Comparison of ENCODE assay signal across 21 cellular contexts in the genomic region with DNA sequence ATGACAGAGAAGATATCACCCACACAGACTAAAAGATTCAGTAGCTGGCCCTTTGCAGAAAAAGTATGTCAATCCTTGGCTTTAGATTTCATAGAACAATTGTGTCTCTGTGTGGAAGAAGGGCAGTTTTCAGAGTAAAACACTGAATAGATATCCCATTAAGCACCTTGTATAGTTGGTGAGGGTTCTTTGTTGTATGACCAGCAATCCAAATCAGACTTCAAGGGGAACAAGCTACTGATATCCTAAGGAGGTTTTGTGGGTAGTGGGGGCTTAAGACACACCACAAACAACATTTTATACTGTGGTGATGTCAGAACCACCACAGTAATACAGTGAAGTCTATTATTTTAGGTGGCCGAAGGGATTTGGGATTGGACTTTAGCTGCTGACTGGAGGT.
A peak's percentile ranks its signal among the peaks of the same experiment; 100 is the strongest.
DNase-seq lines count a peak whose midpoint lies in the region; ATAC-seq, FAIRE-seq and TF ChIP-seq lines count a peak whose summit lies in the region.
"Had no signal": no experiment of that assay in that cellular context is flagged by ENCODE, and none has a peak within 500 bp of the region (broad histone marks: within the 10 kb centered on the region; RNA-seq: fewer than 3 reads in every experiment).

No MANE protein-coding gene starts in this region.

- H2AK5ac ChIP-seq in H1 (ENCODE audit: low read depth, low read length) = no peak overlapping the region

- no peak for TF ChIP-seq EP300 in H1 (IDR thresholded peaks at IDR 0.05; ENCODE audit: borderline replicate concordance in 1 of 2, low read depth in 2 of 2, low read length in 2 of 2)

- H3K4me3 Mint-ChIP-seq in neural progenitor cell = no peak overlapping the region
- H3K4me3 Mint-ChIP-seq in T-helper 2 cell treated with Interferon-gamma antibody and Interleukin-4, amounts not matched to agents 5 μg/mL and 100 μg/mL, for 36 hours = no peak overlapping the region
- H3K4me3 Mint-ChIP-seq: B cell; CD4-positive, alpha-beta T cell; CD8-positive, alpha-beta T cell had no signal

- no peak overlapping the region for H3K27ac ChIP-seq in H1 (ENCODE audit: low read depth, low read length)
- no peak overlapping the region for H3K27ac ChIP-seq in neural progenitor cell
- H3K27ac ChIP-seq: A549; BLaER1 treated with 17β-estradiol and CSF1 and Interleukin-3, amounts not matched to agents 10 nM and 100 nM; C4-2B had no signal

- no peak overlapping the region for H3K18ac ChIP-seq in H1 (ENCODE audit: extremely low read depth, low read length)

- H3K79me1 ChIP-seq in H1 (ENCODE audit: low read depth, low read length) = no peaks in the 10 kb centered on the region

- no peak overlapping the region for H3K56ac ChIP-seq in H1 (replicated peaks; ENCODE audit: insufficient read length, low read depth, low read length)

- TF ChIP-seq POLR2A in H1 (IDR thresholded peaks at IDR 0.05; ENCODE audit: control extremely low read depth in 1 of 2, low read depth in 2 of 2, low read length in 2 of 2) = no peak

- no peak overlapping the region for H3K9ac ChIP-seq in H1 (replicated peaks in 1 of 4; ENCODE audit: extremely low read depth in 1 of 4, low read depth in 3 of 4, low read length in 3 of 4)
- H3K9ac ChIP-seq in neural progenitor cell = no peak overlapping the region
- H3K9ac ChIP-seq: BLaER1 treated with 17β-estradiol and CSF1 and Interleukin-3, amounts not matched to agents 10 nM and 100 nM had no signal

- H3K79me2 ChIP-seq in H1 (ENCODE audit: control insufficient read depth in 1 of 2, insufficient read depth in 2 of 2, low read length in 2 of 2) = no peaks in the 10 kb centered on the region
- no peaks in the 10 kb centered on the region for H3K79me2 ChIP-seq in neural progenitor cell (ENCODE audit: low read depth)

- H3F3A ChIP-seq in neural progenitor cell (ENCODE audit: low read depth) = no peaks in the 10 kb centered on the region

- H3K23ac ChIP-seq in H1 (ENCODE audit: insufficient read length) = no peak overlapping the region

- no peak overlapping the region for H2BK5ac ChIP-seq in H1 (ENCODE audit: low read depth, low read length)

- CTCF ChIA-PET in H1 (lab: Charles Lee; ENCODE audit: partially characterized antibody) = no interaction called here

- no peaks in the 10 kb centered on the region for H3K36me3 ChIP-seq in H1 (ENCODE audit: control insufficient read depth in 2 of 4, insufficient read depth in 4 of 4, low read length in 3 of 4)
- no peaks in the 10 kb centered on the region for H3K36me3 ChIP-seq in neural progenitor cell
- H3K36me3 ChIP-seq: BLaER1 treated with 17β-estradiol and CSF1 and Interleukin-3, amounts not matched to agents 10 nM and 100 nM had no signal

- ATAC-seq in sciatic nerve (peak; percentile 60), GM18909 (IDR thresholded peaks at IDR 0.05; ENCODE audit: poor library complexity, unreplicated experiment) (no peak)
- ATAC-seq: A549; CD8-positive, alpha-beta T cell had no signal

- DNase-seq in COLO829 (ENCODE audit: low spot score) (peak; percentile 67), H1 (ENCODE audit: low read depth in 1 of 2, low spot score in 2 of 2) (no peak), neural progenitor cell (ENCODE audit: low spot score) (no peak), sciatic nerve (ENCODE audit: low spot score) (no peak), NCI-H446 (lab: John Stamatoyannopoulos, UW) (no peak)
- DNase-seq in T-helper 2 cell treated with Interferon-gamma antibody and Interleukin-4, amounts not matched to agents 5 μg/mL and 100 μg/mL, for 36 hours (ENCODE audit: low spot score) = no peak
- DNase-seq: AML-193; Caco-2; Calu3; CD4-positive, alpha-beta T cell; CD8-positive, alpha-beta T cell; DMS79 treated with DMSO at 0.1 percent for 48 hours; GF-D8 had no signal

- no peak overlapping the region for H4K8ac ChIP-seq in H1 (ENCODE audit: extremely low read depth, insufficient read depth, low read length)

- H3K4me1 ChIP-seq in H1 (replicated peaks in 1 of 4; ENCODE audit: control insufficient read depth in 3 of 4, insufficient read depth in 4 of 4, low read length in 3 of 4) = no peaks in the 10 kb centered on the region
- H3K4me1 ChIP-seq in neural progenitor cell = peaks cover 8% of the 10 kb centered on the region
- H3K4me1 ChIP-seq: A549, Caco-2 had no signal

- peak overlapping the region; percentile 43; the same call in 1 of the 2 replicates for H2AFZ ChIP-seq in H1 (ENCODE audit: low read length)
- H2AFZ ChIP-seq in neural progenitor cell (replicated peaks) = peak overlapping the region; percentile 12

- intact Hi-C loops in sciatic nerve (cut with DNase I) = no loop called here

- no peak overlapping the region for H2BK12ac ChIP-seq in H1 (ENCODE audit: low read depth, low read length)

- no peak overlapping the region for H4K91ac ChIP-seq in H1 (replicated peaks; ENCODE audit: insufficient read length, low read length)

- POLR2A ChIA-PET in H1 (lab: Charles Lee; ENCODE audit: partially characterized antibody) = no interaction called here

- no peaks in the 10 kb centered on the region for H3K4me1 Mint-ChIP-seq in neural progenitor cell
- H3K4me1 Mint-ChIP-seq in T-helper 2 cell treated with Interferon-gamma antibody and Interleukin-4, amounts not matched to agents 5 μg/mL and 100 μg/mL, for 36 hours (ENCODE audit: low read depth) = no peaks in the 10 kb centered on the region
- H3K4me1 Mint-ChIP-seq: B cell had no signal

- H3K14ac ChIP-seq in H1 (ENCODE audit: insufficient read length) = no peak overlapping the region

- no peaks in the 10 kb centered on the region for H3K23me2 ChIP-seq in H1 (ENCODE audit: low read depth, low read length)

- H3K27ac Mint-ChIP-seq in neural progenitor cell = no peak overlapping the region
- no peak overlapping the region for H3K27ac Mint-ChIP-seq in T-helper 2 cell treated with Interferon-gamma antibody and Interleukin-4, amounts not matched to agents 5 μg/mL and 100 μg/mL, for 36 hours
- H3K27ac Mint-ChIP-seq: B cell; CD4-positive, alpha-beta T cell; CD8-positive, alpha-beta T cell had no signal

- H3K9me3 ChIP-seq in H1 (ENCODE audit: insufficient read depth in 2 of 2, low read depth in 1 of 2, low read length in 1 of 2) (no peaks in the 10 kb centered on the region), neural progenitor cell (ENCODE audit: low read depth) (no peaks in the 10 kb centered on the region)
- H3K9me3 ChIP-seq: A549; BLaER1 treated with 17β-estradiol and CSF1 and Interleukin-3, amounts not matched to agents 10 nM and 100 nM; Caco-2 had no signal

- no peak overlapping the region for H3K4me2 ChIP-seq in H1 (ENCODE audit: insufficient read depth in 1 of 2, low read depth in 2 of 2, low read length in 2 of 2)
- no peak overlapping the region for H3K4me2 ChIP-seq in neural progenitor cell
- H3K4me2 ChIP-seq: A549; BLaER1 treated with 17β-estradiol and CSF1 and Interleukin-3, amounts not matched to agents 10 nM and 100 nM had no signal

- no peaks in the 10 kb centered on the region for H3K36me3 Mint-ChIP-seq in neural progenitor cell
- no peaks in the 10 kb centered on the region for H3K36me3 Mint-ChIP-seq in T-helper 2 cell treated with Interferon-gamma antibody and Interleukin-4, amounts not matched to agents 5 μg/mL and 100 μg/mL, for 36 hours (ENCODE audit: low read depth)
- H3K36me3 Mint-ChIP-seq: CD8-positive, alpha-beta T cell had no signal

- H4K5ac ChIP-seq in H1 (ENCODE audit: insufficient read length, low read depth, low read length) = no peak overlapping the region

- WGBS in H1 (ENCODE audit: extremely low coverage in 1 of 2, insufficient coverage in 1 of 2, insufficient read length in 1 of 2, insufficient replicate concordance in 2 of 2, low coverage in 1 of 2, low lambda C conversion rate in 2 of 2, missing lambda C conversion rate in 1 of 2), 2 experiments = 85% methylated on average over 1 of the region's 1 CpG; no CpG with 5 or more reads in 1 of the 2 experiments

- no peak overlapping the region for H3K4me3 ChIP-seq in H1 (ENCODE audit: extremely low read depth in 1 of 4, insufficient read depth in 2 of 4, low read depth in 3 of 4, low read length in 4 of 4)
- H3K4me3 ChIP-seq in neural progenitor cell = no peak overlapping the region
- H3K4me3 ChIP-seq: A549; BLaER1 treated with 17β-estradiol and CSF1 and Interleukin-3, amounts not matched to agents 10 nM and 100 nM had no signal

- H2BK120ac ChIP-seq in H1 (replicated peaks; ENCODE audit: low read depth, low read length) = no peak overlapping the region

- TF ChIP-seq CTCF in H1 (IDR thresholded peaks at IDR 0.05; ENCODE audit: control extremely low read depth in 1 of 3, insufficient read depth in 1 of 3, low read depth in 1 of 3, low read length in 3 of 3) = no peak
- TF ChIP-seq CTCF in neural progenitor cell (IDR thresholded peaks at IDR 0.05) = no peak

- H3K9me3 Mint-ChIP-seq in neural progenitor cell = no peaks in the 10 kb centered on the region
- peaks cover 43% of the 10 kb centered on the region for H3K9me3 Mint-ChIP-seq in T-helper 2 cell treated with Interferon-gamma antibody and Interleukin-4, amounts not matched to agents 5 μg/mL and 100 μg/mL, for 36 hours

- no peak overlapping the region for H2BK20ac ChIP-seq in H1 (ENCODE audit: low read length)

- H4K20me1 ChIP-seq in H1 (replicated peaks in 1 of 2; ENCODE audit: control insufficient read depth in 1 of 2, insufficient read depth in 2 of 2, low read length in 2 of 2) (no peaks in the 10 kb centered on the region), neural progenitor cell (ENCODE audit: low read depth) (no peaks in the 10 kb centered on the region)
- H4K20me1 ChIP-seq: BLaER1 treated with 17β-estradiol and CSF1 and Interleukin-3, amounts not matched to agents 10 nM and 100 nM had no signal

- H2BK15ac ChIP-seq in H1 (ENCODE audit: low read length) = no peak overlapping the region

- no peak for TF ChIP-seq RAD21 in H1 (IDR thresholded peaks at IDR 0.05 in 1 of 2, conservative IDR thresholded peaks at IDR 0.05 in 1 of 2; ENCODE audit: low read depth in 2 of 2, low read length in 2 of 2)

- H3K4ac ChIP-seq in H1 (replicated peaks; ENCODE audit: insufficient read length, low read depth, low read length) = no peak overlapping the region

- FAIRE-seq in H1 (lab: Jason Lieb, UNC) = no peak
- FAIRE-seq: A549, D721Med, G401.6, GM12891 had no signal

- no peaks in the 10 kb centered on the region for H3K27me3 ChIP-seq in H1 (replicated peaks in 1 of 4; ENCODE audit: control insufficient read depth in 3 of 4, extremely low read depth in 1 of 4, insufficient read depth in 3 of 4, low read length in 3 of 4)
- no peaks in the 10 kb centered on the region for H3K27me3 ChIP-seq in neural progenitor cell
- H3K27me3 ChIP-seq: BLaER1 treated with 17β-estradiol and CSF1 and Interleukin-3, amounts not matched to agents 10 nM and 100 nM had no signal

- H3K27me3 Mint-ChIP-seq in neural progenitor cell (ENCODE audit: insufficient read depth, low read depth) = no peaks in the 10 kb centered on the region
- H3K27me3 Mint-ChIP-seq in T-helper 2 cell treated with Interferon-gamma antibody and Interleukin-4, amounts not matched to agents 5 μg/mL and 100 μg/mL, for 36 hours (ENCODE audit: low read depth) = no peaks in the 10 kb centered on the region
- H3K27me3 Mint-ChIP-seq: B cell; CD4-positive, alpha-beta T cell had no signal

TF ChIP-seq in H1, 55 proteins besides CTCF, POLR2A, EP300 and RAD21 (continues in another document):
- TF ChIP-seq POU5F1 (IDR thresholded peaks at IDR 0.05; ENCODE audit: low read depth, low read length) (no peak), EZH2 (IDR thresholded peaks at IDR 0.05; ENCODE audit: low read depth, low read length, severe bottlenecking) (no peak), BCL11A (IDR thresholded peaks at IDR 0.05; ENCODE audit: low read depth in 2 of 2, low read length in 2 of 2) (no peak)
